Comparison of ENCODE assay signal across 19 cellular contexts in the genomic region with DNA sequence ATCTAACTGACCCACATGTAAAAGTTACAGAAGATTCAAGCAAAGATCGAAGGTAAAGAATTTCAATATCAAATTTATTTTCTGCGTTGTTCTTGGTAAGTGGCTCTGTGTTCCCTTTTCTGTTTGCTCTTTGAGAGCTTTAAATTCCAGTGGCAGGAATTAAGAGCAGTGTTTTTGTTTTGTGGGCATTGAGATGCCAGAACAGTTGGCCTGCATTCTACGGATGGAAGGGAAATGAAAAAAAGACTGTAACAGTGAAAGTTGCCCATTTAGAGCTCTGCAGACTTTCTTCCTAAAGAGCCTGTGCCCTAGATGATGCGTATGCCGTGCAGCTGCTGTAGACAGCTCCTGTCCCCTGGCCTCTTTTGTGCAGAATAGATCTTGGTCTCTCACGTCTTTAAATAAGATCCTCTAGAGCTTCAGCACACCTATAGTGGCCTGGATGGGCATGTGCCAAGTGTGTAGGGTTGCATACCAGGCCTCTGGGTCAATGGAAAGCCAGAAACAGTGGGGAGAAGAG. TPM values are rescaled to one million over a fixed set of nuclear protein-coding genes. Genes with fewer than 3 reads are reported as not detected.
DNase-seq lines count a peak whose midpoint lies in the region; ATAC-seq and TF ChIP-seq lines count a peak whose summit lies in the region.
"Had no signal": no experiment of that assay in that cellular context is flagged by ENCODE, and none has a peak within 500 bp of the region (broad histone marks: within the 10 kb centered on the region; RNA-seq: fewer than 3 reads in every experiment).

No MANE protein-coding gene starts in this region.

- H3K9me3 ChIP-seq in CD8-positive, alpha-beta memory T cell (ENCODE audit: low read length): no peaks in the 10 kb centered on the region
- H3K9me3 ChIP-seq in prostate gland: no peaks in the 10 kb centered on the region
- H3K9me3 ChIP-seq: MG63 had no signal

- H3K4me1 ChIP-seq in CD8-positive, alpha-beta memory T cell (ENCODE audit: insufficient read depth, low read length): peaks cover 34% of the 10 kb centered on the region
- peaks cover 2% of the 10 kb centered on the region for H3K4me1 ChIP-seq in prostate gland (replicated peaks)

- H3K27ac Mint-ChIP-seq in CD8-positive, alpha-beta memory T cell: peak overlapping the region; percentile 51 to 95 (median 79)
- H3K27ac Mint-ChIP-seq in activated CD8-positive, alpha-beta T cell treated with anti-CD3 and anti-CD28 coated beads for 36 hours: peak overlapping the region; percentile 6

- 34% methylated on average over 6 of the region's 6 CpGs for WGBS in prostate gland

- no peaks in the 10 kb centered on the region for H3K9me3 Mint-ChIP-seq in CD8-positive, alpha-beta memory T cell
- H3K9me3 Mint-ChIP-seq in activated CD8-positive, alpha-beta T cell treated with anti-CD3 and anti-CD28 coated beads for 36 hours: no peaks in the 10 kb centered on the region

- TF ChIP-seq POLR2A in prostate gland (IDR thresholded peaks at IDR 0.05): no peak

- peak overlapping the region in 2 of 7 donors; percentile 20 to 53 for H3K4me3 Mint-ChIP-seq in CD8-positive, alpha-beta memory T cell
- no peak overlapping the region for H3K4me3 Mint-ChIP-seq in activated CD8-positive, alpha-beta T cell treated with anti-CD3 and anti-CD28 coated beads for 36 hours

- intact Hi-C loops in activated CD8-positive, alpha-beta T cell treated with anti-CD3 and anti-CD28 coated beads for 36 hours (cut with micrococcal nuclease): no loop called here
- intact Hi-C loops in prostate gland (cut with DNase I): no loop called here

- H3K4me3 ChIP-seq in CD8-positive, alpha-beta memory T cell (ENCODE audit: low read length): no peak overlapping the region
- no peak overlapping the region for H3K4me3 ChIP-seq in prostate gland
- H3K4me3 ChIP-seq: cardiac muscle cell, GM23248, MG63 had no signal

- POLR2A ChIA-PET in CD8-positive, alpha-beta memory T cell (lab: Charles Lee): interaction anchor here (0.6 kb wide), 1 partner anchor 63 kb away, joined by 3 read pairs; no protein-coding TSS in a partner anchor
- POLR2A ChIA-PET in activated CD8-positive, alpha-beta T cell treated with anti-CD3 and anti-CD28 coated beads for 36 hours (lab: Charles Lee): interaction anchor here (0.6 kb wide), 1 partner anchor 20 kb away, joined by 3 read pairs; no protein-coding TSS in a partner anchor
- POLR2A ChIA-PET in HEK293T (lab: Yijun Ruan, JAX): no interaction called here

- no peak overlapping the region for H3K27ac ChIP-seq in CD8-positive, alpha-beta memory T cell (ENCODE audit: low read depth, low read length)
- peak overlapping the region; percentile 61 to 65 for H3K27ac ChIP-seq in prostate gland
- H3K27ac ChIP-seq: cardiac muscle cell, GM23248, WERI-Rb-1 had no signal

- peaks cover 12% of the 10 kb centered on the region for H3K36me3 ChIP-seq in CD8-positive, alpha-beta memory T cell (ENCODE audit: insufficient read depth, low read length)
- no peaks in the 10 kb centered on the region for H3K36me3 ChIP-seq in prostate gland
- H3K36me3 ChIP-seq: MG63 had no signal

- TF ChIP-seq CTCF in activated CD8-positive, alpha-beta T cell treated with anti-CD3 and anti-CD28 coated beads for 36 hours (IDR thresholded peaks at IDR 0.05): no peak
- no peak for TF ChIP-seq CTCF in prostate gland (IDR thresholded peaks at IDR 0.05)

- no peaks in the 10 kb centered on the region for H3K27me3 Mint-ChIP-seq in CD8-positive, alpha-beta memory T cell
- H3K27me3 Mint-ChIP-seq in activated CD8-positive, alpha-beta T cell treated with anti-CD3 and anti-CD28 coated beads for 36 hours: no peaks in the 10 kb centered on the region

- DNase-seq in CD8-positive, alpha-beta memory T cell: no peak
- DNase-seq in activated CD8-positive, alpha-beta T cell treated with anti-CD3 and anti-CD28 coated beads for 36 hours: no peak
- DNase-seq in fibroblast of gingiva (ENCODE audit: low read depth) (peak; percentile 21), prostate gland (ENCODE audit: low spot score) (peak; percentile 31), DMS 273 treated with DMSO at 0.1 percent for 48 hours (lab: John Stamatoyannopoulos, UW) (no peak), GF-D8 (lab: John Stamatoyannopoulos, UW) (no peak), HEK293T (ENCODE audit: extremely low spot score) (no peak)
- DNase-seq in stimulated activated CD4-positive, alpha-beta T cell treated with anti-CD3 and anti-CD28 coated beads, Interleukin-1b, Interleukin-23, amount 100 ng/mL, for 48 hours: no peak
- DNase-seq: activated naive CD4-positive, alpha-beta T cell treated with Interleukin-2 at 50 U/mL for 16 hours; effector CD8-positive, alpha-beta T cell; GM23248; mesendoderm; MG63; NCI-H187 treated with DMSO at 0.1 percent for 48 hours; NCI-H446; NK-92 treated with Interleukin-12 subunit alpha and Interleukin-12 subunit beta, amount 100 ng/mL, for 24 hours; stimulated activated CD4-positive, alpha-beta T cell treated with anti-CD3 and anti-CD28 coated beads, Interleukin-2, amount 100 ng/mL, for 48 hours; WERI-Rb-1 had no signal

- no peaks in the 10 kb centered on the region for H3K27me3 ChIP-seq in CD8-positive, alpha-beta memory T cell (ENCODE audit: insufficient read depth, low read length, poor library complexity, severe bottlenecking)
- H3K27me3 ChIP-seq in prostate gland (replicated peaks; ENCODE audit: insufficient read depth): no peaks in the 10 kb centered on the region
- H3K27me3 ChIP-seq: cardiac muscle cell, MG63 had no signal

- no peak for ATAC-seq in activated CD8-positive, alpha-beta T cell treated with anti-CD3 and anti-CD28 coated beads for 36 hours

- H3K36me3 Mint-ChIP-seq in CD8-positive, alpha-beta memory T cell: peaks cover 3 to 54% (median 19%) of the 10 kb centered on the region in 3 donors
- H3K36me3 Mint-ChIP-seq in activated CD8-positive, alpha-beta T cell treated with anti-CD3 and anti-CD28 coated beads for 36 hours (ENCODE audit: low read depth): peaks cover 19% of the 10 kb centered on the region

- CTCF ChIA-PET in CD8-positive, alpha-beta memory T cell (lab: Charles Lee): interaction anchor here (1.5 kb wide), 1 partner anchor 58 kb away, joined by 3 read pairs; no protein-coding TSS in a partner anchor
- CTCF ChIA-PET in activated CD8-positive, alpha-beta T cell treated with anti-CD3 and anti-CD28 coated beads for 36 hours (lab: Charles Lee): no interaction called here
- CTCF ChIA-PET in HEK293T (lab: Yijun Ruan, JAX): no interaction called here

- peaks cover 57 to 78% (median 76%) of the 10 kb centered on the region in 3 donors for H3K4me1 Mint-ChIP-seq in CD8-positive, alpha-beta memory T cell
- H3K4me1 Mint-ChIP-seq in activated CD8-positive, alpha-beta T cell treated with anti-CD3 and anti-CD28 coated beads for 36 hours (ENCODE audit: low read depth): peaks cover 40% of the 10 kb centered on the region

TF ChIP-seq in HEK293T, 16 proteins besides CTCF, POLR2A, EP300 and RAD21:
- TF ChIP-seq ELF4 (IDR thresholded peaks at IDR 0.05): no peak
- no peak for TF ChIP-seq SP1 (IDR thresholded peaks at IDR 0.05)
- no peak for TF ChIP-seq NFRKB (IDR thresholded peaks at IDR 0.05)
- TF ChIP-seq FOXK2 (IDR thresholded peaks at IDR 0.05): no peak
- TF ChIP-seq ZNF384 (IDR thresholded peaks at IDR 0.05): no peak
- TF ChIP-seq TARDBP (IDR thresholded peaks at IDR 0.05): no peak
- TF ChIP-seq ARNT (IDR thresholded peaks at IDR 0.05): no peak
- TF ChIP-seq, protein P1, sequence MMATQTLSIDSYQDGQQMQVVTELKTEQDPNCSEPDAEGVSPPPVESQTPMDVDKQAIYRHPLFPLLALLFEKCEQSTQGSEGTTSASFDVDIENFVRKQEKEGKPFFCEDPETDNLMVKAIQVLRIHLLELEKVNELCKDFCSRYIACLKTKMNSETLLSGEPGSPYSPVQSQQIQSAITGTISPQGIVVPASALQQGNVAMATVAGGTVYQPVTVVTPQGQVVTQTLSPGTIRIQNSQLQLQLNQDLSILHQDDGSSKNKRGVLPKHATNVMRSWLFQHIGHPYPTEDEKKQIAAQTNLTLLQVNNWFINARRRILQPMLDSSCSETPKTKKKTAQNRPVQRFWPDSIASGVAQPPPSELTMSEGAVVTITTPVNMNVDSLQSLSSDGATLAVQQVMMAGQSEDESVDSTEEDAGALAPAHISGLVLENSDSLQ (IDR thresholded peaks at IDR 0.05): no peak
- TF ChIP-seq CTBP1 (IDR thresholded peaks at IDR 0.05; ENCODE audit: borderline replicate concordance): no peak
- TF ChIP-seq LEF1 (IDR thresholded peaks at IDR 0.05; ENCODE audit: borderline replicate concordance): no peak
- no peak for TF ChIP-seq BHLHE40 (IDR thresholded peaks at IDR 0.05; ENCODE audit: borderline replicate concordance)
- no peak for TF ChIP-seq FOXM1 (IDR thresholded peaks at IDR 0.05; ENCODE audit: borderline replicate concordance)
- no peak for TF ChIP-seq FOXA1 (IDR thresholded peaks at IDR 0.05)
- no peak for TF ChIP-seq HDGF (IDR thresholded peaks at IDR 0.05; ENCODE audit: borderline replicate concordance)
- no peak for TF ChIP-seq L3MBTL2 (conservative IDR thresholded peaks at IDR 0.05)
- TF ChIP-seq SUZ12 (IDR thresholded peaks at IDR 0.05): no peak

RNA-seq across cellular contexts. Expression of gene KAT2B, which starts 58.8 kb away (rescaled TPM):
- total RNA-seq in CD8-positive, alpha-beta memory T cell: 10 to 100 TPM; 48.7 to 48.8 TPM
- polyA plus RNA-seq in CD8-positive, alpha-beta memory T cell: 5.8 TPM
- 10 to 100 TPM; 18.6 to 28.8 TPM for total RNA-seq in activated CD8-positive, alpha-beta T cell treated with anti-CD3 and anti-CD28 coated beads for 36 hours
- total RNA-seq in prostate gland: 10 to 100 TPM; 16.4 to 31.7 TPM

Comparison
In these comparisons a context has a peak if more than half of its experiments do, and no peak if none do; other contexts are left out.
1. DNase-seq: peak in fibroblast of gingiva (single experiment) and prostate gland (single experiment); none in CD8-positive, alpha-beta memory T cell (0 of 5), activated CD8-positive, alpha-beta T cell treated with anti-CD3 and anti-CD28 coated beads for 36 hours (single experiment), DMS 273 treated with DMSO at 0.1 percent for 48 hours (single experiment), GF-D8 (single experiment), stimulated activated CD4-positive, alpha-beta T cell treated with anti-CD3 and anti-CD28 coated beads, Interleukin-1b, Interleukin-23, amount 100 ng/mL, for 48 hours (single experiment) and HEK293T (single experiment).